In the genomic region with DNA sequence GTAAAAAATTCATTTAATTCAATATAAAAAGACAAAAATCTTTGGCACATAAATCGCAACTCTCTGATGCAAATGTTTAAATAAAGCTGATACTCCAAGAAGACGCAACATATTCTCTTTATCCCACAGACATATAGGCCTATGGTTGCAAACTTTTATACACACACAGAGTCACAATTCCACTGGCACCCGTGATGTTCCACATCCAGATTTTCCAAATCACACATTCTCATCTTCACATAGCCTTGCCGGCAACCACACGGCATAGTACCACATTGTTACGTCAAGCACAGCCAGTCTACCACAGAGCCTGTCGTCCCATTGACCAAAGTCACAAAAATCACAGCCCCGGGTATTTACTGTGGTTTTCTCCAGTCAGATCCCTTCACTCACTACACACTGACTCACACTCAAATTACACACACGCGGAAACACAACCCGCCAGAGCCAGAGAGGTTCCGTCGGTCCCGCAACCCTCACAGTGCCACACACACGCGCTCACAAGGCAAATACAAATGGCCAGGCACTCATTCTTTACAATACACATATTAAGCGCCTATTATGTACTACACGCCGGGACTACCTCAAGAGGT, we compare ENCODE assay signal across 8 cellular contexts. TPM values are rescaled to one million over a fixed set of nuclear protein-coding genes. Genes with fewer than 3 reads are reported as not detected.
DNase-seq lines count a peak whose midpoint lies in the region; ATAC-seq lines count a peak whose summit lies in the region.

No MANE protein-coding gene starts in this region.

- H3K9me3 ChIP-seq in adipocyte (ENCODE audit: control insufficient read depth, low read length) = no peaks in the 10 kb centered on the region

- no peaks in the 10 kb centered on the region for H3K27me3 ChIP-seq in adipocyte (replicated peaks; ENCODE audit: control insufficient read depth, insufficient read depth, low read length)

- ATAC-seq in HG02759 (IDR thresholded peaks at IDR 0.05; ENCODE audit: unreplicated experiment) (peak; percentile 34), left ventricle myocardium superior (peak; percentile 53)

- DNase-seq in activated gamma-delta T cell treated with Interleukin-2 at 50 U/mL for 16 hours (peak; percentile 19), activated gamma-delta T cell (lab: John Stamatoyannopoulos, UW) (no peak), NCI-H460 (ENCODE audit: extremely low read depth, low read depth) (peak; percentile 16), adipocyte (ENCODE audit: low read depth) (peak; percentile 70), left ventricle myocardium superior (no peak), putamen (ENCODE audit: low spot score) (peak; percentile 39), ureter (ENCODE audit: low spot score) (no peak)

- peak overlapping the region; percentile 95 for H3K9ac ChIP-seq in adipocyte (ENCODE audit: low read length)

- intact Hi-C loops in left ventricle myocardium superior (cut with micrococcal nuclease) = no loop called here

- peak overlapping the region; percentile 95 for H3K4me3 ChIP-seq in adipocyte (ENCODE audit: low read length)

- H3K36me3 ChIP-seq in adipocyte (ENCODE audit: control insufficient read depth, insufficient read depth, low read length, severe bottlenecking) = no peaks in the 10 kb centered on the region

- peaks cover 17% of the 10 kb centered on the region for H3K4me1 ChIP-seq in adipocyte (ENCODE audit: control insufficient read depth, insufficient read depth, low read length)

RNA-seq across cellular contexts. Expression of gene ZNF546, which starts 0.5 kb away (rescaled TPM):
- 2.7 and 3.2 TPM in 2 replicates for total RNA-seq in NCI-H460 (2014; rRNA removed; shearing (Covaris generic))
- polyA plus RNA-seq in NCI-H460 (2014; cell fraction: nucleus; rRNA removed) = 1.3 and 1.9 TPM in 2 replicates
- 6.9 TPM for total RNA-seq in left ventricle myocardium superior
- 7.9 TPM for total RNA-seq in ureter

RNA-seq across cellular contexts. Expression of gene PSMC4, which starts 25.3 kb away (rescaled TPM):
- 122 and 125 TPM in 2 replicates for total RNA-seq in NCI-H460 (2014; rRNA removed; shearing (Covaris generic))
- polyA plus RNA-seq in NCI-H460 (2014; cell fraction: nucleus; rRNA removed) = 138 and 202 TPM in 2 replicates
- 69.3 TPM for total RNA-seq in left ventricle myocardium superior
- 97.6 TPM for total RNA-seq in ureter

RNA-seq across cellular contexts. Expression of gene ZNF780B, which starts 59.7 kb away (rescaled TPM):
- total RNA-seq in NCI-H460 (2014; rRNA removed; shearing (Covaris generic)) = 3.9 and 7.5 TPM in 2 replicates
- 3.1 and 5.3 TPM in 2 replicates for polyA plus RNA-seq in NCI-H460 (2014; cell fraction: nucleus; rRNA removed)
- total RNA-seq in left ventricle myocardium superior (29.4 TPM), ureter (38.2 TPM)

Comparison
In these comparisons a context has a peak if more than half of its experiments do, and no peak if none do; other contexts are left out.
1. DNase-seq: peak in activated gamma-delta T cell treated with Interleukin-2 at 50 U/mL for 16 hours (single experiment), NCI-H460 (single experiment), adipocyte (single experiment) and putamen (single experiment); none in activated gamma-delta T cell (single experiment), left ventricle myocardium superior (single experiment) and ureter (single experiment).